Comparison of ENCODE assay signal across 1 cellular context in genomic region chr5:173296737-173297676, GRCh38.
TF ChIP-seq lines count a peak whose summit lies in the region.

No MANE protein-coding gene starts in this region.

TF ChIP-seq in HepG2, 621 proteins besides CTCF, POLR2A, EP300 and RAD21 (continued from another document and continues in another):
- TF ChIP-seq ZBED4 (CRISPR knock-in tag; IDR thresholded peaks at IDR 0.05; ENCODE audit: borderline replicate concordance) (no peak), ZNF644 (CRISPR knock-in tag; IDR thresholded peaks at IDR 0.05; ENCODE audit: low read depth) (0 out of 2 replicates have a peak, but pooled peaks have one; percentile 26), SMARCC2 (IDR thresholded peaks at IDR 0.05) (no peak), SMAD3 (CRISPR knock-in tag; IDR thresholded peaks at IDR 0.05) (no peak; the same call in 1 of the 2 replicates), FOXJ3 (CRISPR knock-in tag; IDR thresholded peaks at IDR 0.05; ENCODE audit: borderline replicate concordance) (no peak), CBX5 (CRISPR knock-in tag; IDR thresholded peaks at IDR 0.05; ENCODE audit: borderline replicate concordance) (no peak; the same call in 1 of the 2 replicates), ATF7-NPFF (CRISPR knock-in tag; IDR thresholded peaks at IDR 0.05; ENCODE audit: low read depth) (peak; percentile 58; the same call in 1 of the 2 replicates), GABPA (IDR thresholded peaks at IDR 0.05; ENCODE audit: low read depth, low read length) (no peak), GABPA (CRISPR knock-in tag; IDR thresholded peaks at IDR 0.05; ENCODE audit: low read depth) (no peak), ZHX2 (IDR thresholded peaks at IDR 0.05; ENCODE audit: low read depth) (0 out of 2 replicates have a peak, but pooled peaks have one; percentile 27), ZHX2 (CRISPR knock-in tag; IDR thresholded peaks at IDR 0.05; ENCODE audit: borderline replicate concordance) (no peak), ZFP90 (CRISPR knock-in tag; IDR thresholded peaks at IDR 0.05; ENCODE audit: borderline replicate concordance) (peak; percentile 47; the same call in 1 of the 2 replicates), SIN3B (IDR thresholded peaks at IDR 0.05; ENCODE audit: low read length) (no peak), ZBTB3 (CRISPR knock-in tag; IDR thresholded peaks at IDR 0.05; ENCODE audit: borderline replicate concordance, low read depth) (no peak), PCBP2 (optimal IDR thresholded peaks at IDR 0.05; ENCODE audit: low read depth, low read length, poor library complexity, severe bottlenecking) (no peak), FOXA3 (CRISPR knock-in tag; IDR thresholded peaks at IDR 0.05) (peak; percentile 43), ZNF331 (CRISPR knock-in tag; IDR thresholded peaks at IDR 0.05) (no peak), POLR2AphosphoS5 (IDR thresholded peaks at IDR 0.05; ENCODE audit: low read depth, low read length) (peak; percentile 36), AKAP8 (CRISPR knock-in tag; IDR thresholded peaks at IDR 0.05) (no peak), ISL2 (CRISPR knock-in tag; IDR thresholded peaks at IDR 0.05) (no peak), GZF1 (CRISPR knock-in tag; IDR thresholded peaks at IDR 0.05) (no peak), ZFX (CRISPR knock-in tag; IDR thresholded peaks at IDR 0.05; ENCODE audit: low read depth) (peak; percentile 73), POLR2G (IDR thresholded peaks at IDR 0.05; ENCODE audit: low read depth, low read length) (peak; percentile 43; the same call in 1 of the 2 replicates), NR2F2 (IDR thresholded peaks at IDR 0.05; ENCODE audit: borderline replicate concordance, low read depth) (peak; percentile 27; the same call in 1 of the 2 replicates), ZNF180 (CRISPR knock-in tag; IDR thresholded peaks at IDR 0.05; ENCODE audit: borderline replicate concordance, low read depth) (no peak), ZNF354B (CRISPR knock-in tag; IDR thresholded peaks at IDR 0.05) (no peak), ATM (IDR thresholded peaks at IDR 0.05; ENCODE audit: borderline replicate concordance) (no peak), ZNF280D (CRISPR knock-in tag; IDR thresholded peaks at IDR 0.05) (no peak), ZIK1 (CRISPR knock-in tag; IDR thresholded peaks at IDR 0.05; ENCODE audit: borderline replicate concordance, low read depth) (no peak), MNT (IDR thresholded peaks at IDR 0.05) (no peak), ZNF614 (CRISPR knock-in tag; IDR thresholded peaks at IDR 0.05; ENCODE audit: borderline replicate concordance) (0 out of 2 replicates have a peak, but pooled peaks have one; percentile 31), MXD3 (CRISPR knock-in tag; IDR thresholded peaks at IDR 0.05) (no peak), DPF2 (CRISPR knock-in tag; IDR thresholded peaks at IDR 0.05; ENCODE audit: borderline replicate concordance, low read depth) (0 out of 2 replicates have a peak, but pooled peaks have one; percentile 12), MAFK (conservative IDR thresholded peaks at IDR 0.05 in 1 of 2, IDR thresholded peaks at IDR 0.05 in 1 of 2; ENCODE audit: low read length in 2 of 2) (no peak), ZNF460 (CRISPR knock-in tag; IDR thresholded peaks at IDR 0.05; ENCODE audit: borderline replicate concordance) (no peak), USF2 (IDR thresholded peaks at IDR 0.05; ENCODE audit: low read depth, low read length) (no peak), USF2 (CRISPR knock-in tag; IDR thresholded peaks at IDR 0.05; ENCODE audit: borderline replicate concordance) (no peak), MAF1 (CRISPR knock-in tag; IDR thresholded peaks at IDR 0.05; ENCODE audit: borderline replicate concordance) (no peak), SIX1 (CRISPR knock-in tag; IDR thresholded peaks at IDR 0.05; ENCODE audit: borderline replicate concordance) (no peak), ZNF720 (CRISPR knock-in tag; IDR thresholded peaks at IDR 0.05) (no peak), ZNF230 (CRISPR knock-in tag; IDR thresholded peaks at IDR 0.05) (no peak), SSRP1 (CRISPR knock-in tag; IDR thresholded peaks at IDR 0.05) (peak; percentile 30; the same call in 1 of the 2 replicates), ZBTB7A (CRISPR knock-in tag; IDR thresholded peaks at IDR 0.05) (peak; percentile 89), ZNF768 (CRISPR knock-in tag; IDR thresholded peaks at IDR 0.05) (peak; percentile 30), IKZF5 (CRISPR knock-in tag; IDR thresholded peaks at IDR 0.05) (0 out of 2 replicates have a peak, but pooled peaks have one; percentile 20)
